Comparison of ENCODE assay signal across 16 cellular contexts in the genomic region with DNA sequence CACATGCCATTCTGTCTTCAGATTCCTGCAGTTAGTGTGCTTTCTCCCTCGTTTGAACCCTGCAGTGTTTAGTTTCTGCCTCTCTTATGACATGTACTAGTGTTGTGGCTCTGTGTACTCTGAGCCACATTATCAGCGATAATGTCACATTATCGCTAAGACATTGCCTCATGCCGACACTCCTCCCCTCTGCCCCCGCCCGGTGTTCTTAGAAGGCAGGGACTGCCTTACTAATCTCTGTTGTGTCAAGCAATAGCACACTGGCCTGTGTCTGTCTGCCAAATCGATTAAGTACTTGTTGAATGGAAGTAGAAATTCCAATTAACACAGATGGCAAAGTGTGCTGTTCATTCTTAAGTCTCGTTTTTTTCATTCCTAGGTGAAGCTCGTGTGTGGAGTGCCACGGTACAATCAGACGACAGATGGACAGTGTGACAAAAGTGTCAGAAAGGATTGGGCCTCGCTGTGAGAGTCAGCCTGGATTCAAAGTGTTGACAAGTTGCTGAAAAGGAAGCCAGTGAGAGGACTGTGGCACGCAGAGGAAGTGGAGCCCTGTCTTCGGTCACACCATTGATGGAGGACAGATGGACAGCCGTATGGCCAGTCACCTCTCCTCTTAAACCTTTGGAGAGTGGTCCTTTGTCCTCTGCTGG. TPM values are rescaled to one million over a fixed set of nuclear protein-coding genes. Genes with fewer than 3 reads are reported as not detected.
DNase-seq lines count a peak whose midpoint lies in the region; ATAC-seq, FAIRE-seq and TF ChIP-seq lines count a peak whose summit lies in the region.
"Had no signal": no experiment of that assay in that cellular context is flagged by ENCODE, and none has a peak within 500 bp of the region (broad histone marks: within the 10 kb centered on the region; RNA-seq: fewer than 3 reads in every experiment).

No MANE protein-coding gene starts in this region.

- H3K4me3 ChIP-seq in Peyer's patch (peak overlapping the region in 2 of 4 donors; percentile 17 to 20), right lobe of liver (peak overlapping the region in 1 of 3 donors; percentile 12), stomach (peak overlapping the region in 2 of 4 donors; percentile 6 to 10)
- H3K4me3 ChIP-seq: thoracic aorta had no signal

- H3K9me3 ChIP-seq in Peyer's patch (no peaks in the 10 kb centered on the region), right lobe of liver (no peaks in the 10 kb centered on the region), stomach (no peaks in the 10 kb centered on the region)
- H3K9me3 ChIP-seq: thoracic aorta had no signal

- TF ChIP-seq CTCF in Peyer's patch (IDR thresholded peaks at IDR 0.05) (no peak), chondrocyte (IDR thresholded peaks at IDR 0.05) (no peak), right lobe of liver (IDR thresholded peaks at IDR 0.05) (no peak), stomach (IDR thresholded peaks at IDR 0.05) (no peak)

- H3K4me3 Mint-ChIP-seq in chondrocyte (ENCODE audit: unreplicated experiment): no peak overlapping the region
- H3K4me3 Mint-ChIP-seq: neural crest cell had no signal

- peaks cover 70% of the 10 kb centered on the region for H3K4me1 Mint-ChIP-seq in chondrocyte (ENCODE audit: low read depth)

- WGBS in right lobe of liver (ENCODE audit: insufficient coverage, low coverage, low lambda C conversion rate, missing lambda C conversion rate): 43% methylated on average over 13 of the region's 15 CpGs
- WGBS in stomach, 5 donors: 48 to 69% (median 65%) methylated on average over 15 of the region's 15 CpGs

- H3K36me3 ChIP-seq in Peyer's patch (peaks cover 0 to 26% (median 0%) of the 10 kb centered on the region in 3 donors), right lobe of liver (peaks cover 0 to 27% (median 8%) of the 10 kb centered on the region in 4 donors), stomach (peaks cover 11 to 41% (median 37%) of the 10 kb centered on the region in 4 donors)

- peak; percentile 71 to 78 (median 76) for ATAC-seq in right lobe of liver
- ATAC-seq: activated CD4-positive, CD25-positive, alpha-beta regulatory T cell treated with anti-CD3 and anti-CD28 coated beads, Interleukin-2, amount 50 U/mL, for 24 hours; Panc1 had no signal

- DNase-seq in Peyer's patch (peak in 2 of 3 donors; percentile 74 to 86), chondrocyte (ENCODE audit: low spot score) (no peak), right lobe of liver (peak; percentile 58 to 76 (median 66)), stomach (no peak), DMS53 treated with DMSO at 0.1 percent for 48 hours (lab: John Stamatoyannopoulos, UW; ENCODE audit: unreplicated experiment) (no peak), NCI-H1436 (lab: John Stamatoyannopoulos, UW) (no peak), urothelium cell line (ENCODE audit: low spot score) (no peak)
- DNase-seq: cortex of kidney; EL; NCI-H2081; stimulated activated CD4-positive, alpha-beta T cell treated with anti-CD3 and anti-CD28 coated beads, Interleukin-2, amount 100 ng/mL, for 48 hours had no signal

- H3K36me3 Mint-ChIP-seq in chondrocyte (ENCODE audit: low read depth): peaks cover 24% of the 10 kb centered on the region

- H3K27me3 ChIP-seq in Peyer's patch (no peaks in the 10 kb centered on the region), right lobe of liver (no peaks in the 10 kb centered on the region), stomach (no peaks in the 10 kb centered on the region)

- no peak for TF ChIP-seq EP300 in stomach (IDR thresholded peaks at IDR 0.05)

- TF ChIP-seq POLR2A in Peyer's patch (IDR thresholded peaks at IDR 0.05) (peak in 1 of 2 donors; percentile 60), right lobe of liver (IDR thresholded peaks at IDR 0.05) (no peak), stomach (IDR thresholded peaks at IDR 0.05) (no peak)

- H3K27ac Mint-ChIP-seq in chondrocyte (ENCODE audit: unreplicated experiment): peak overlapping the region; percentile 77
- H3K27ac Mint-ChIP-seq: IgD-negative memory B cell had no signal

- no peak for FAIRE-seq in urothelium cell line (lab: Jason Lieb, UNC)

- H3K4me1 ChIP-seq in Peyer's patch (peaks cover 0 to 90% (median 11%) of the 10 kb centered on the region in 4 donors), right lobe of liver (peaks cover 3 to 99% (median 37%) of the 10 kb centered on the region in 4 donors), stomach (peaks cover 36 to 97% (median 66%) of the 10 kb centered on the region in 4 donors)

- H3K27ac ChIP-seq in Peyer's patch (peak overlapping the region in 3 of 4 donors; percentile 47 to 84 (median 80)), right lobe of liver (peak overlapping the region; percentile 66 to 84 (median 69)), stomach (peak overlapping the region in 4 of 5 donors; percentile 16 to 51 (median 38))
- H3K27ac ChIP-seq: thoracic aorta had no signal

- H3K9me3 Mint-ChIP-seq in chondrocyte (ENCODE audit: low read depth): no peaks in the 10 kb centered on the region
- H3K9me3 Mint-ChIP-seq: IgD-negative memory B cell, neural crest cell had no signal

- intact Hi-C loops in right lobe of liver (cut with DNase I) (no loop called here), stomach (cut with DNase I; ENCODE audit: low total_unique reads) (no loop called here)

- no peaks in the 10 kb centered on the region for H3K27me3 Mint-ChIP-seq in chondrocyte (ENCODE audit: low read depth)
- H3K27me3 Mint-ChIP-seq: IgD-negative memory B cell had no signal

RNA-seq across cellular contexts. Expression of gene PIK3R1, which starts 10.5 kb away (rescaled TPM):
- total RNA-seq in Peyer's patch: 100 to 1,000 TPM in 1 of 4 donors, 10 to 100 TPM in 3; 69.3 to 113 (median 87.5) TPM
- 56.2 to 63.1 TPM (median 60.7 TPM) in 3 replicates for total RNA-seq in chondrocyte
- total RNA-seq in right lobe of liver: 100 to 1,000 TPM in 2 of 6 experiments, 10 to 100 TPM in 4; 36.3 to 173 (median 72.8) TPM
- total RNA-seq in stomach: 100 to 1,000 TPM in 3 of 5 donors, 10 to 100 TPM in 2; 45.2 to 280 (median 115) TPM
- 10 to 100 TPM in 2 of 3 donors, 1 to 10 TPM in 1; 9.2 to 10.5 (median 10.1) TPM for polyA plus RNA-seq in stomach

Comparison
In these comparisons a context has a peak if more than half of its experiments do, and no peak if none do; other contexts are left out.
1. DNase-seq: peak in Peyer's patch (2 of 3) and right lobe of liver (3 of 3); none in chondrocyte (single experiment), stomach (single experiment), DMS53 treated with DMSO at 0.1 percent for 48 hours (single experiment), NCI-H1436 (single experiment) and urothelium cell line (single experiment).
2. Peak in every context shown above with its lines, with median percentiles within 50 percentile points of each other: H3K27ac ChIP-seq.